Comparison of ENCODE assay signal across 35 cellular contexts in the genomic region with DNA sequence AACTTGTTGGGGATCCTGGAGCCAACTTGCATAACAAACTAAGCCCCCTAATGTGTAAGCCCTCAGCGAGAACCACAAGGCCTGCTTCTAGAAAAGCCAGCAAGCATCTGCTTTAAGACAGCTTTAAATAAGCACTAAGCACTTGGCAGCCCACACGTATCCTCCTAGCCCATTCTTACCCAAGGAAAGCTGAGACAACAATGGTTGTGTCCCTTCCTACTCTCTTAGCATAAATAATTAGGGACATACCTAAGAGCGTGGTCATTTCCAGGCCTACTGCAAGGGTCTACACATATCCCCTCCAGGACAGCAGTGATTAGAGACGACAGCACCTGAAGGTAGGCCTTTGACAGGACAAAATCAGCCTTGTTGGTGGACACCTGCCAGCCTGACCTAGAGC.
"Had no signal": no experiment of that assay in that cellular context is flagged by ENCODE, and none has a peak within 500 bp of the region (broad histone marks: within the 10 kb centered on the region; RNA-seq: fewer than 3 reads in every experiment).

No MANE protein-coding gene starts in this region.

- H3K27ac ChIP-seq: cardiac muscle cell, VCaP had no signal

- H3K4me3 Mint-ChIP-seq: activated CD4-positive, alpha-beta memory T cell treated with anti-CD3 and anti-CD28 coated beads, Interleukin-2, amount 10 ng/mL, durations not matched to agents 7 days and 5 days; activated CD8-positive, alpha-beta memory T cell treated with anti-CD3 and anti-CD28 coated beads, Interleukin-2, amount 10 ng/mL, durations not matched to agents 7 days and 5 days; activated naive CD8-positive, alpha-beta T cell treated with anti-CD3 and anti-CD28 coated beads for 36 hours; IgD-negative memory B cell had no signal

- H3K27me3 ChIP-seq: cardiac muscle cell had no signal

- H3K27me3 Mint-ChIP-seq: activated CD4-positive, alpha-beta memory T cell treated with anti-CD3 and anti-CD28 coated beads, Interleukin-2, amount 10 ng/mL, durations not matched to agents 7 days and 5 days; activated CD8-positive, alpha-beta memory T cell treated with anti-CD3 and anti-CD28 coated beads, Interleukin-2, amount 10 ng/mL, durations not matched to agents 7 days and 5 days; activated naive CD8-positive, alpha-beta T cell treated with anti-CD3 and anti-CD28 coated beads for 36 hours; IgD-negative memory B cell had no signal

- H3K27ac Mint-ChIP-seq: activated CD4-positive, alpha-beta memory T cell treated with anti-CD3 and anti-CD28 coated beads, Interleukin-2, amount 10 ng/mL, durations not matched to agents 7 days and 5 days; activated CD8-positive, alpha-beta memory T cell treated with anti-CD3 and anti-CD28 coated beads, Interleukin-2, amount 10 ng/mL, durations not matched to agents 7 days and 5 days; activated naive CD8-positive, alpha-beta T cell treated with anti-CD3 and anti-CD28 coated beads for 36 hours; IgD-negative memory B cell had no signal

- H3K4me1 Mint-ChIP-seq: activated CD4-positive, alpha-beta memory T cell treated with anti-CD3 and anti-CD28 coated beads, Interleukin-2, amount 10 ng/mL, durations not matched to agents 7 days and 5 days; activated CD8-positive, alpha-beta memory T cell treated with anti-CD3 and anti-CD28 coated beads, Interleukin-2, amount 10 ng/mL, durations not matched to agents 7 days and 5 days; activated naive CD8-positive, alpha-beta T cell treated with anti-CD3 and anti-CD28 coated beads for 36 hours; IgD-negative memory B cell had no signal

- DNase-seq: activated CD4-positive, alpha-beta memory T cell treated with anti-CD3 and anti-CD28 coated beads, Interleukin-2, amount 10 ng/mL, durations not matched to agents 7 days and 5 days; activated CD4-positive, alpha-beta T cell treated with anti-CD3 and anti-CD28 coated beads for 1 hour; activated CD4-positive, alpha-beta T cell treated with anti-CD3 and anti-CD28 coated beads for 48 hours; activated CD4-positive, CD25-positive, alpha-beta regulatory T cell; activated CD8-positive, alpha-beta memory T cell treated with anti-CD3 and anti-CD28 coated beads for 24 hours; activated CD8-positive, alpha-beta memory T cell treated with anti-CD3 and anti-CD28 coated beads, Interleukin-2, amount 10 ng/mL, durations not matched to agents 7 days and 5 days; activated CD8-positive, alpha-beta memory T cell treated with anti-CD3 and anti-CD28 coated beads, Interleukin-2, amount 50 U/mL, for 48 hours; activated effector memory CD4-positive, alpha-beta T cell treated with Interleukin-2 at 50 U/mL for 16 hours; activated naive CD4-positive, alpha-beta T cell; activated naive CD4-positive, alpha-beta T cell treated with anti-CD3 and anti-CD28 coated beads, Interleukin-2, amount 50 U/mL, for 16 hours; activated naive CD8-positive, alpha-beta T cell treated with anti-CD3 and anti-CD28 coated beads for 36 hours; activated T-cell treated with anti-CD3 and anti-CD28 coated beads, Interleukin-2, amount 50 U/mL, for 48 hours; amniotic stem cell; aorta; Karpas-422; KBM-7; NCI-H1048; NCI-H1105 treated with DMSO at 0.1 percent for 48 hours; NCI-H1436; NCI-H1694; NCI-H1930; NCI-H2081 treated with DMSO at 0.1 percent for 48 hours; NCI-H226; NCI-H446 treated with DMSO at 0.1 percent for 48 hours; NCI-H524; NCI-H69; OCI-M1; Right ventricle myocardium superior; SW 1271; T-helper 1 cell; T-helper 2 cell; T-helper 9 cell had no signal

- H3K36me3 ChIP-seq: cardiac muscle cell had no signal

- H3K4me3 ChIP-seq: cardiac muscle cell had no signal

- H3K9me3 Mint-ChIP-seq: activated naive CD8-positive, alpha-beta T cell treated with anti-CD3 and anti-CD28 coated beads for 36 hours had no signal

- H3K36me3 Mint-ChIP-seq: activated CD8-positive, alpha-beta memory T cell treated with anti-CD3 and anti-CD28 coated beads, Interleukin-2, amount 10 ng/mL, durations not matched to agents 7 days and 5 days; activated naive CD8-positive, alpha-beta T cell treated with anti-CD3 and anti-CD28 coated beads for 36 hours; IgD-negative memory B cell had no signal

- ATAC-seq: activated CD8-positive, alpha-beta memory T cell treated with anti-CD3 and anti-CD28 coated beads, Interleukin-2, amount 10 ng/mL, durations not matched to agents 7 days and 5 days had no signal
